8 cellular contexts compared by ENCODE assay signal in genomic region chr6:3162565-3163247, GRCh38. TPM values are rescaled to one million over a fixed set of nuclear protein-coding genes. Genes with fewer than 3 reads are reported as not detected.
DNase-seq lines count a peak whose midpoint lies in the region; ATAC-seq and TF ChIP-seq lines count a peak whose summit lies in the region.

No MANE protein-coding gene starts in this region.

- no peaks in the 10 kb centered on the region for H3K36me3 ChIP-seq in hepatocyte (replicated peaks; ENCODE audit: insufficient read depth, low read depth)

- H3K9me3 ChIP-seq in hepatocyte (ENCODE audit: low read depth): no peaks in the 10 kb centered on the region

- H3K36me3 Mint-ChIP-seq in T-helper 1 cell treated with Interleukin-12 subunit alpha and Interleukin-12 subunit beta and Interleukin-4 antibody, amounts not matched to agents 30 μg/mL and 1 μg/mL, for 36 hours (ENCODE audit: low read depth): peaks cover 3% of the 10 kb centered on the region

- peak overlapping the region; percentile 80 for H3K4me3 Mint-ChIP-seq in T-helper 1 cell treated with Interleukin-12 subunit alpha and Interleukin-12 subunit beta and Interleukin-4 antibody, amounts not matched to agents 30 μg/mL and 1 μg/mL, for 36 hours

- H3K4me1 ChIP-seq in hepatocyte (ENCODE audit: insufficient read depth): peaks cover 21% of the 10 kb centered on the region

- TF ChIP-seq CTCF in GM12865 (IDR thresholded peaks at IDR 0.05; ENCODE audit: insufficient read depth, low read depth, low read length, missing control alignments) (no peak), hepatocyte (IDR thresholded peaks at IDR 0.05; ENCODE audit: poor library complexity) (no peak)

- DNase-seq in GM12865 (ENCODE audit: low read depth): peak; percentile 81
- peak; percentile 83 for DNase-seq in NCI-H1105 (lab: John Stamatoyannopoulos, UW)
- DNase-seq in astrocyte of the hippocampus (ENCODE audit: low read depth, low spot score): peak; percentile 92
- peak; percentile 90 for DNase-seq in hepatocyte (ENCODE audit: low spot score)
- peak; percentile 58 for DNase-seq in putamen (ENCODE audit: low spot score)
- DNase-seq in NK-92 (lab: John Stamatoyannopoulos, UW; ENCODE audit: unreplicated experiment): no peak

- peaks cover 11% of the 10 kb centered on the region for H3K4me1 Mint-ChIP-seq in T-helper 1 cell treated with Interleukin-12 subunit alpha and Interleukin-12 subunit beta and Interleukin-4 antibody, amounts not matched to agents 30 μg/mL and 1 μg/mL, for 36 hours (ENCODE audit: low read depth)

- ATAC-seq in HG02571 (IDR thresholded peaks at IDR 0.05; ENCODE audit: unreplicated experiment): peak; percentile 61

- no peaks in the 10 kb centered on the region for H4K20me1 ChIP-seq in hepatocyte (ENCODE audit: insufficient read depth, poor library complexity, severe bottlenecking)

- peak overlapping the region; percentile 56 for H3K4me3 ChIP-seq in GM12865 (ENCODE audit: low read depth, low read length)
- H3K4me3 ChIP-seq in hepatocyte: peak overlapping the region; percentile 27

- H3K27ac Mint-ChIP-seq in T-helper 1 cell treated with Interleukin-12 subunit alpha and Interleukin-12 subunit beta and Interleukin-4 antibody, amounts not matched to agents 30 μg/mL and 1 μg/mL, for 36 hours: no peak overlapping the region

- H3K9me3 Mint-ChIP-seq in T-helper 1 cell treated with Interleukin-12 subunit alpha and Interleukin-12 subunit beta and Interleukin-4 antibody, amounts not matched to agents 30 μg/mL and 1 μg/mL, for 36 hours: peaks cover 4% of the 10 kb centered on the region

- peaks cover 65% of the 10 kb centered on the region for H3K27me3 Mint-ChIP-seq in T-helper 1 cell treated with Interleukin-12 subunit alpha and Interleukin-12 subunit beta and Interleukin-4 antibody, amounts not matched to agents 30 μg/mL and 1 μg/mL, for 36 hours (ENCODE audit: low read depth)

- no peaks in the 10 kb centered on the region for H3K9me2 ChIP-seq in hepatocyte (replicated peaks; ENCODE audit: insufficient read depth)

- no peaks in the 10 kb centered on the region for H3K27me3 ChIP-seq in hepatocyte

- H3K79me2 ChIP-seq in hepatocyte: no peaks in the 10 kb centered on the region

- WGBS in hepatocyte (ENCODE audit: low lambda C conversion rate, missing lambda C conversion rate): 1% methylated on average over 49 of the region's 74 CpGs

- H3K4me2 ChIP-seq in hepatocyte: peak overlapping the region; percentile 84

- H2AFZ ChIP-seq in hepatocyte: peak overlapping the region; percentile 72

- H3K27ac ChIP-seq in hepatocyte: peak overlapping the region; percentile 95

RNA-seq across cellular contexts. Expression of gene TUBB2A, which starts 5.4 kb away (rescaled TPM):
- total RNA-seq in hepatocyte: 97.2 and 115 TPM in 2 replicates
- 183 and 185 TPM in 2 replicates for polyA plus RNA-seq in hepatocyte

RNA-seq across cellular contexts. Expression of gene BPHL, which starts 44.2 kb away (rescaled TPM):
- 42.4 and 52.0 TPM in 2 replicates for total RNA-seq in hepatocyte
- polyA plus RNA-seq in hepatocyte: 61.2 and 77.0 TPM in 2 replicates
